In genomic region chr11:62705880-62706831, GRCh38 we compare ENCODE assay signal across 8 cellular contexts. TPM values are rescaled to one million over a fixed set of nuclear protein-coding genes. Genes with fewer than 3 reads are reported as not detected.
DNase-seq lines count a peak whose midpoint lies in the region; ATAC-seq and TF ChIP-seq lines count a peak whose summit lies in the region.

No MANE protein-coding gene starts in this region.

- 3 to 6% (median 5%) methylated on average over 41 to 73 of the region's 73 CpGs for WGBS in psoas muscle, 3 donors

- peak; percentile 71 for ATAC-seq in HG02885 (IDR thresholded peaks at IDR 0.05; ENCODE audit: poor library complexity, unreplicated experiment)
- peak; percentile 85 to 90 (median 88) for ATAC-seq in psoas muscle

- DNase-seq in GM12865 (ENCODE audit: low read depth): peak; percentile 96
- DNase-seq in NCI-H187 treated with DMSO at 0.1 percent for 48 hours (lab: John Stamatoyannopoulos, UW): peak; percentile 75
- peak; percentile 90 to 93 (median 93) for DNase-seq in T-helper 2 cell
- DNase-seq in anterior cingulate cortex (lab: John Stamatoyannopoulos, UW): peak; percentile 51 to 98 (median 92)
- DNase-seq in right atrium auricular region (ENCODE audit: low spot score): peak; percentile 96
- peak; percentile 96 to 98 for DNase-seq in psoas muscle
- peak; percentile 95 for DNase-seq in ureter (ENCODE audit: low spot score)

- intact Hi-C loops in psoas muscle (cut with DNase I): no loop called here

- no peaks in the 10 kb centered on the region for H3K9me3 ChIP-seq in right atrium auricular region
- H3K9me3 ChIP-seq in psoas muscle: no peaks in the 10 kb centered on the region

- H3K27ac ChIP-seq in right atrium auricular region (peak overlapping the region; percentile 68 to 96), psoas muscle (peak overlapping the region; percentile 83)

- H3K27me3 ChIP-seq in right atrium auricular region: no peaks in the 10 kb centered on the region
- H3K27me3 ChIP-seq in psoas muscle (ENCODE audit: insufficient read depth in 3 of 3, low read length in 2 of 3): no peaks in the 10 kb centered on the region

- H3K4me1 ChIP-seq in right atrium auricular region (peaks cover 0 to 38% of the 10 kb centered on the region in 2 donors), psoas muscle (peaks cover 47% of the 10 kb centered on the region)

- peaks cover 14% of the 10 kb centered on the region for H3K36me3 ChIP-seq in right atrium auricular region
- H3K36me3 ChIP-seq in psoas muscle (ENCODE audit: insufficient read depth in 1 of 2, low read depth in 1 of 2): peaks cover 0 to 30% of the 10 kb centered on the region in 2 donors

- TF ChIP-seq CTCF in GM12865 (IDR thresholded peaks at IDR 0.05; ENCODE audit: insufficient read depth, low read depth, low read length, missing control alignments) (no peak), right atrium auricular region (IDR thresholded peaks at IDR 0.05) (no peak), psoas muscle (IDR thresholded peaks at IDR 0.05) (no peak)

- H3K4me3 ChIP-seq in GM12865 (ENCODE audit: low read depth, low read length) (peak overlapping the region; percentile 81), right atrium auricular region (peak overlapping the region; percentile 69 to 84), psoas muscle (peak overlapping the region; percentile 85)

RNA-seq across cellular contexts. Expression of gene BSCL2, which starts 1.1 kb away (rescaled TPM):
- total RNA-seq in right atrium auricular region: 10 to 100 TPM; 18.6 to 23.0 TPM
- total RNA-seq in psoas muscle: 10 to 100 TPM; 17.0 to 45.4 (median 29.0) TPM
- 100 to 1,000 TPM in 1 of 3 donors, 10 to 100 TPM in 2; 61.5 to 174 (median 63.5) TPM for polyA plus RNA-seq in psoas muscle
- 55.9 TPM for total RNA-seq in ureter

RNA-seq across cellular contexts. Expression of gene GNG3, which starts 1.3 kb away (rescaled TPM):
- not detected for total RNA-seq in right atrium auricular region
- not detected for total RNA-seq in psoas muscle
- polyA plus RNA-seq in psoas muscle: under 1 TPM in 2 of 3 donors, not detected in 1; 0.10 to 0.39 TPM
- not detected for total RNA-seq in ureter

RNA-seq across cellular contexts. Expression of gene LRRN4CL, which starts 16.8 kb away (rescaled TPM):
- total RNA-seq in right atrium auricular region: 1 to 10 TPM; 1.5 to 3.0 TPM
- total RNA-seq in psoas muscle: 1 to 10 TPM; 2.4 to 4.8 (median 3.8) TPM
- 1 to 10 TPM; 1.8 to 3.7 (median 2.8) TPM for polyA plus RNA-seq in psoas muscle
- 5.0 TPM for total RNA-seq in ureter

RNA-seq across cellular contexts. Expression of gene HNRNPUL2, which starts 21.1 kb away (rescaled TPM):
- total RNA-seq in right atrium auricular region (10 to 100 TPM; 12.2 to 15.6 TPM), psoas muscle (10 to 100 TPM; 27.2 to 39.7 (median 31.4) TPM), ureter (50.4 TPM)
- 10 to 100 TPM; 23.8 to 35.1 (median 25.0) TPM for polyA plus RNA-seq in psoas muscle

RNA-seq across cellular contexts. Expression of gene TTC9C, which starts 22.1 kb away (rescaled TPM):
- 10 to 100 TPM in 1 of 2 donors, 1 to 10 TPM in 1; 9.6 to 11.4 TPM for total RNA-seq in right atrium auricular region
- 10 to 100 TPM; 14.8 to 19.6 (median 16.4) TPM for total RNA-seq in psoas muscle
- 10 to 100 TPM; 20.2 to 30.4 (median 28.2) TPM for polyA plus RNA-seq in psoas muscle
- 36.7 TPM for total RNA-seq in ureter

Comparison
In these comparisons a context has a peak if more than half of its experiments do, and no peak if none do; other contexts are left out.
1. Peak in every context shown above with its lines: DNase-seq, ATAC-seq, H3K4me3 ChIP-seq and H3K27ac ChIP-seq.